Comparison of ENCODE assay signal across 10 cellular contexts in genomic region chr3:140186421-140186920, GRCh38.
DNase-seq lines count a peak whose midpoint lies in the region; ATAC-seq, FAIRE-seq and TF ChIP-seq lines count a peak whose summit lies in the region.
"Had no signal": no experiment of that assay in that cellular context is flagged by ENCODE, and none has a peak within 500 bp of the region (broad histone marks: within the 10 kb centered on the region; RNA-seq: fewer than 3 reads in every experiment).

No MANE protein-coding gene starts in this region.

- H3K4me3 Mint-ChIP-seq in nephron = no peak overlapping the region
- H3K4me3 Mint-ChIP-seq: GM23338, memory B cell had no signal

- no peaks in the 10 kb centered on the region for H3K36me3 Mint-ChIP-seq in nephron (ENCODE audit: low read depth)
- H3K36me3 Mint-ChIP-seq: memory B cell had no signal

- FAIRE-seq in endometrium (lab: Jason Lieb, UNC) = peak; percentile 98

- no peaks in the 10 kb centered on the region for H3K9me3 Mint-ChIP-seq in nephron
- H3K9me3 Mint-ChIP-seq: GM23338 had no signal

- TF ChIP-seq CTCF in nephron (IDR thresholded peaks at IDR 0.05; ENCODE audit: unreplicated experiment in 3 of 3) = no peak

- peak overlapping the region in 2 of 3 experiments; percentile 9 to 79 for H3K27ac Mint-ChIP-seq in nephron
- H3K27ac Mint-ChIP-seq: GM23338, memory B cell had no signal

- no peak for ATAC-seq in GM21367 (IDR thresholded peaks at IDR 0.05; ENCODE audit: unreplicated experiment)
- no peak for ATAC-seq in GM21723 (IDR thresholded peaks at IDR 0.05; ENCODE audit: unreplicated experiment)
- ATAC-seq in HG03520 (IDR thresholded peaks at IDR 0.05; ENCODE audit: unreplicated experiment) = no peak
- ATAC-seq in HG03442 (IDR thresholded peaks at IDR 0.05; ENCODE audit: unreplicated experiment) = no peak
- ATAC-seq: GM23338 had no signal

- DNase-seq in DMS153 treated with DMSO at 0.1 percent for 48 hours (lab: John Stamatoyannopoulos, UW; ENCODE audit: unreplicated experiment) = peak; percentile 92
- peak; percentile 87 to 96 for DNase-seq in NCI-H446 (lab: John Stamatoyannopoulos, UW)

- peaks cover 17% of the 10 kb centered on the region for H3K27me3 Mint-ChIP-seq in nephron (ENCODE audit: low read depth)

- peaks cover 46% of the 10 kb centered on the region for H3K4me1 Mint-ChIP-seq in nephron
- H3K4me1 Mint-ChIP-seq: GM23338, memory B cell had no signal
